11 cellular contexts compared by ENCODE assay signal in genomic region chr6:167700199-167700598, GRCh38.
DNase-seq lines count a peak whose midpoint lies in the region; ATAC-seq and TF ChIP-seq lines count a peak whose summit lies in the region.
"Had no signal": no experiment of that assay in that cellular context is flagged by ENCODE, and none has a peak within 500 bp of the region (broad histone marks: within the 10 kb centered on the region; RNA-seq: fewer than 3 reads in every experiment).

No MANE protein-coding gene starts in this region.

- no peak for DNase-seq in activated naive CD4-positive, alpha-beta T cell treated with anti-CD3 and anti-CD28 coated beads, Interleukin-2, amount 10 ng/mL, durations not matched to agents 7 days and 5 days
- DNase-seq in activated naive CD4-positive, alpha-beta T cell treated with anti-CD3 and anti-CD28 coated beads, Interleukin-2, amount 50 U/mL, for 72 hours (ENCODE audit: low spot score in 2 of 2): no peak
- no peak for DNase-seq in left lung
- no peak for DNase-seq in GM10266 (ENCODE audit: extremely low spot score)
- DNase-seq in NCI-H82 treated with DMSO at 0.1 percent for 48 hours (lab: John Stamatoyannopoulos, UW; ENCODE audit: unreplicated experiment): no peak
- DNase-seq: NCI-H146; stimulated activated CD4-positive, alpha-beta T cell treated with anti-CD3 and anti-CD28 coated beads, Interleukin-12 subunit alpha, Interleukin-12 subunit beta, amount 100 ng/mL, for 4 hours had no signal

- H3K27ac Mint-ChIP-seq in activated naive CD4-positive, alpha-beta T cell treated with anti-CD3 and anti-CD28 coated beads, Interleukin-2, amount 10 ng/mL, durations not matched to agents 7 days and 5 days: peak overlapping the region; percentile 92
- H3K27ac Mint-ChIP-seq in activated naive CD4-positive, alpha-beta T cell treated with anti-CD3 and anti-CD28 coated beads, Interleukin-2, amount 50 U/mL, for 72 hours: no peak overlapping the region
- H3K27ac Mint-ChIP-seq in activated T-helper 17 cell treated with anti-CD3 and anti-CD28 coated beads, Interleukin-2, amount 50 U/mL, for 72 hours: peak overlapping the region; percentile 80

- H3K9me3 ChIP-seq in left lung (no peaks in the 10 kb centered on the region), subcutaneous abdominal adipose tissue (ENCODE audit: control insufficient read depth in 5 of 5, low read length in 5 of 5) (no peaks in the 10 kb centered on the region)

- peaks cover 38% of the 10 kb centered on the region for H3K4me1 Mint-ChIP-seq in activated naive CD4-positive, alpha-beta T cell treated with anti-CD3 and anti-CD28 coated beads, Interleukin-2, amount 10 ng/mL, durations not matched to agents 7 days and 5 days
- peaks cover 21% of the 10 kb centered on the region for H3K4me1 Mint-ChIP-seq in activated T-helper 17 cell treated with anti-CD3 and anti-CD28 coated beads, Interleukin-2, amount 50 U/mL, for 72 hours

- ATAC-seq in activated naive CD4-positive, alpha-beta T cell treated with anti-CD3 and anti-CD28 coated beads, Interleukin-2, amount 50 U/mL, for 72 hours: no peak
- no peak for ATAC-seq in activated T-helper 17 cell treated with anti-CD3 and anti-CD28 coated beads, Interleukin-2, amount 50 U/mL, for 72 hours (replicated peaks)
- ATAC-seq in left lung: no peak
- no peak for ATAC-seq in HG02623 (IDR thresholded peaks at IDR 0.05; ENCODE audit: unreplicated experiment)

- CTCF ChIA-PET in activated naive CD4-positive, alpha-beta T cell treated with anti-CD3 and anti-CD28 coated beads, Interleukin-2, amount 10 ng/mL, durations not matched to agents 7 days and 5 days (lab: Charles Lee): interaction anchor here (0.6 kb wide), 1 partner anchor 10 kb away, joined by 3 read pairs; no protein-coding TSS in a partner anchor

- H3K9ac ChIP-seq in subcutaneous abdominal adipose tissue (ENCODE audit: low read length in 5 of 5): peak overlapping the region in 2 of 5 donors; percentile 16 to 35

- H3K4me3 ChIP-seq in left lung (no peak overlapping the region), subcutaneous abdominal adipose tissue (ENCODE audit: low read depth in 1 of 5, low read length in 5 of 5) (no peak overlapping the region)

- no peaks in the 10 kb centered on the region for H3K27me3 ChIP-seq in left lung
- peaks cover 0 to 9% (median 5%) of the 10 kb centered on the region in 5 donors for H3K27me3 ChIP-seq in subcutaneous abdominal adipose tissue (ENCODE audit: control insufficient read depth in 5 of 5, insufficient read depth in 4 of 5, low read length in 5 of 5)

- H3K4me1 ChIP-seq in left lung (peaks cover 10 to 20% of the 10 kb centered on the region in 2 donors), subcutaneous abdominal adipose tissue (ENCODE audit: control insufficient read depth in 5 of 5, insufficient read depth in 5 of 5, low read length in 5 of 5) (peaks cover 0 to 24% (median 19%) of the 10 kb centered on the region in 5 donors)

- peaks cover 1% of the 10 kb centered on the region for H3K36me3 Mint-ChIP-seq in activated naive CD4-positive, alpha-beta T cell treated with anti-CD3 and anti-CD28 coated beads, Interleukin-2, amount 10 ng/mL, durations not matched to agents 7 days and 5 days
- no peaks in the 10 kb centered on the region for H3K36me3 Mint-ChIP-seq in activated naive CD4-positive, alpha-beta T cell treated with anti-CD3 and anti-CD28 coated beads, Interleukin-2, amount 50 U/mL, for 72 hours
- no peaks in the 10 kb centered on the region for H3K36me3 Mint-ChIP-seq in activated T-helper 17 cell treated with anti-CD3 and anti-CD28 coated beads, Interleukin-2, amount 50 U/mL, for 72 hours (ENCODE audit: low read depth)

- no peaks in the 10 kb centered on the region for H3K9me3 Mint-ChIP-seq in activated naive CD4-positive, alpha-beta T cell treated with anti-CD3 and anti-CD28 coated beads, Interleukin-2, amount 10 ng/mL, durations not matched to agents 7 days and 5 days
- H3K9me3 Mint-ChIP-seq in activated naive CD4-positive, alpha-beta T cell treated with anti-CD3 and anti-CD28 coated beads, Interleukin-2, amount 50 U/mL, for 72 hours: no peaks in the 10 kb centered on the region
- H3K9me3 Mint-ChIP-seq in activated T-helper 17 cell treated with anti-CD3 and anti-CD28 coated beads, Interleukin-2, amount 50 U/mL, for 72 hours: no peaks in the 10 kb centered on the region
- H3K9me3 Mint-ChIP-seq: central memory CD8-positive, alpha-beta T cell had no signal

- H3K27ac ChIP-seq in left lung (peak overlapping the region; percentile 79 to 81), subcutaneous abdominal adipose tissue (ENCODE audit: low read depth, low read length) (peak overlapping the region; percentile 79)

- H3K36me3 ChIP-seq in left lung (no peaks in the 10 kb centered on the region), subcutaneous abdominal adipose tissue (ENCODE audit: control insufficient read depth in 5 of 5, insufficient read depth in 5 of 5, low read length in 5 of 5) (no peaks in the 10 kb centered on the region)

- no peak overlapping the region for H3K4me3 Mint-ChIP-seq in activated naive CD4-positive, alpha-beta T cell treated with anti-CD3 and anti-CD28 coated beads, Interleukin-2, amount 10 ng/mL, durations not matched to agents 7 days and 5 days
- peak overlapping the region; percentile 76 for H3K4me3 Mint-ChIP-seq in activated T-helper 17 cell treated with anti-CD3 and anti-CD28 coated beads, Interleukin-2, amount 50 U/mL, for 72 hours

- peaks cover 69% of the 10 kb centered on the region for H3K27me3 Mint-ChIP-seq in activated naive CD4-positive, alpha-beta T cell treated with anti-CD3 and anti-CD28 coated beads, Interleukin-2, amount 10 ng/mL, durations not matched to agents 7 days and 5 days
- peaks cover 10% of the 10 kb centered on the region for H3K27me3 Mint-ChIP-seq in activated T-helper 17 cell treated with anti-CD3 and anti-CD28 coated beads, Interleukin-2, amount 50 U/mL, for 72 hours

- intact Hi-C loops in left lung (cut with DNase I): no loop called here

- TF ChIP-seq CTCF in left lung (IDR thresholded peaks at IDR 0.05) (no peak), GM10266 (IDR thresholded peaks at IDR 0.05; ENCODE audit: control insufficient read depth, insufficient read depth, low read depth, missing control alignments) (no peak)

Comparison
In these comparisons a context has a peak if more than half of its experiments do, and no peak if none do; other contexts are left out.
1. H3K27ac Mint-ChIP-seq: peak in activated naive CD4-positive, alpha-beta T cell treated with anti-CD3 and anti-CD28 coated beads, Interleukin-2, amount 10 ng/mL, durations not matched to agents 7 days and 5 days (single experiment) and activated T-helper 17 cell treated with anti-CD3 and anti-CD28 coated beads, Interleukin-2, amount 50 U/mL, for 72 hours (single experiment); none in activated naive CD4-positive, alpha-beta T cell treated with anti-CD3 and anti-CD28 coated beads, Interleukin-2, amount 50 U/mL, for 72 hours (0 of 2).